ENCODE assay signal across 8 cellular contexts in genomic region chrX:154428176-154429171, GRCh38. TPM values are rescaled to one million over a fixed set of nuclear protein-coding genes. Genes with fewer than 3 reads are reported as not detected.
A peak's percentile ranks its signal among the peaks of the same experiment; 100 is the strongest.
DNase-seq lines count a peak whose midpoint lies in the region; FAIRE-seq and TF ChIP-seq lines count a peak whose summit lies in the region.

ATP6AP1 (plus strand) TSS chrX:154428677; CDS start chrX:154428693, 16 bp downstream.

- H3K4me3 ChIP-seq in HAP-1 (peak within 1 kb of the TSS; percentile 63), MM.1S (ENCODE audit: low read length) (peak within 1 kb of the TSS; percentile 73), SJSA1 (peak within 1 kb of the TSS; percentile 93), neutrophil (ENCODE audit: low read depth in 1 of 2, low read length in 1 of 2) (peak within 1 kb of the TSS; percentile 72 to 73)

- peaks cover 24% of the 10 kb centered on the region for H3K79me2 ChIP-seq in MM.1S (ENCODE audit: low read length)

- no peaks in the 10 kb centered on the region for H3F3A ChIP-seq in MM.1S (ENCODE audit: insufficient read depth, low read length)

- peak within 1 kb of the TSS; percentile 91 for H3K4me2 ChIP-seq in MM.1S (ENCODE audit: low read depth, low read length)

- H3K27ac ChIP-seq in MM.1S (ENCODE audit: low read length) (no peak within 1 kb of the TSS; the same call in 1 of the 2 replicates), SJSA1 (0 out of 2 replicates have a peak within 1 kb of the TSS, but pooled peaks have one; percentile 10), neutrophil (peak within 1 kb of the TSS; percentile 87), substantia nigra (ENCODE audit: low read depth, low read length, poor library complexity, severe bottlenecking) (peak within 1 kb of the TSS; percentile 85)

- H3K9me3 ChIP-seq in HAP-1 (no peaks in the 10 kb centered on the region), MM.1S (replicated peaks; ENCODE audit: insufficient read depth, low read length) (no peaks in the 10 kb centered on the region), SJSA1 (replicated peaks) (no peaks in the 10 kb centered on the region), neutrophil (no peaks in the 10 kb centered on the region)

- H3K36me3 ChIP-seq in HAP-1 (replicated peaks) = peaks cover 26% of the 10 kb centered on the region
- H3K36me3 ChIP-seq in MM.1S (replicated peaks; ENCODE audit: insufficient read depth, low read length) = no peaks in the 10 kb centered on the region
- H3K36me3 ChIP-seq in SJSA1 = peaks cover 3% of the 10 kb centered on the region
- H3K36me3 ChIP-seq in neutrophil = peaks cover 16% of the 10 kb centered on the region

- DNase-seq in HAP-1 (ENCODE audit: low spot score in 2 of 2) (peak; percentile 95 to 98), MM.1S (peak; percentile 85), SJSA1 (ENCODE audit: low read depth in 1 of 2, low spot score in 2 of 2) (peak; percentile 81 to 92), frontal cortex (ENCODE audit: low spot score in 2 of 2) (peak; percentile 78 to 81), substantia nigra (lab: John Stamatoyannopoulos, UW) (peak; percentile 42 to 91 (median 80))
- peak; percentile 89 for DNase-seq in activated naive CD4-positive, alpha-beta T cell treated with Interleukin-2 at 50 U/mL for 16 hours

- H3K27me3 ChIP-seq in HAP-1 (ENCODE audit: low read depth) (no peaks in the 10 kb centered on the region), MM.1S (replicated peaks; ENCODE audit: insufficient read depth, low read length) (no peaks in the 10 kb centered on the region), SJSA1 (replicated peaks) (no peaks in the 10 kb centered on the region), neutrophil (no peaks in the 10 kb centered on the region)

- H3K4me1 ChIP-seq in HAP-1 (peaks cover 16% of the 10 kb centered on the region), MM.1S (ENCODE audit: low read length) (no peaks in the 10 kb centered on the region), SJSA1 (replicated peaks) (peaks cover 4% of the 10 kb centered on the region), neutrophil (ENCODE audit: control insufficient read depth in 1 of 2, insufficient read depth in 1 of 2, low read depth in 1 of 2, low read length in 1 of 2) (peaks cover 32 to 44% of the 10 kb centered on the region in 2 experiments)

- H2AFZ ChIP-seq in MM.1S (ENCODE audit: low read length) = peak within 1 kb of the TSS; percentile 67; the same call in 1 of the 2 replicates

- H3K9me2 ChIP-seq in MM.1S (replicated peaks; ENCODE audit: insufficient read depth, low read length) = no peaks in the 10 kb centered on the region

- peak; percentile 10; the same call in 1 of the 2 replicates for TF ChIP-seq CTCF in MM.1S (IDR thresholded peaks at IDR 0.05; ENCODE audit: low read length)
- no peak for TF ChIP-seq CTCF in neutrophil (IDR thresholded peaks at IDR 0.05)

- in situ Hi-C loops in HAP-1 (cut with MboI; ENCODE audit: low sequenced_read_pairs) = no loop called here

- peak within 1 kb of the TSS; percentile 66; the same call in 1 of the 2 replicates for H3K9ac ChIP-seq in MM.1S (ENCODE audit: low read length)

- FAIRE-seq in G401.6 (lab: Jason Lieb, UNC) (peak; percentile 93), frontal cortex (lab: Jason Lieb, UNC) (no peak)

- H4K20me1 ChIP-seq in MM.1S (ENCODE audit: insufficient read depth, low read length) = no peaks in the 10 kb centered on the region

RNA-seq across cellular contexts. Expression of gene ATP6AP1, which starts in this region (rescaled TPM):
- total RNA-seq in SJSA1 (2014; rRNA removed; shearing (Covaris generic)) = 62.4 and 67.8 TPM in 2 replicates
- 50.1 TPM for total RNA-seq in frontal cortex
